8 cellular contexts compared by ENCODE assay signal in the genomic region with DNA sequence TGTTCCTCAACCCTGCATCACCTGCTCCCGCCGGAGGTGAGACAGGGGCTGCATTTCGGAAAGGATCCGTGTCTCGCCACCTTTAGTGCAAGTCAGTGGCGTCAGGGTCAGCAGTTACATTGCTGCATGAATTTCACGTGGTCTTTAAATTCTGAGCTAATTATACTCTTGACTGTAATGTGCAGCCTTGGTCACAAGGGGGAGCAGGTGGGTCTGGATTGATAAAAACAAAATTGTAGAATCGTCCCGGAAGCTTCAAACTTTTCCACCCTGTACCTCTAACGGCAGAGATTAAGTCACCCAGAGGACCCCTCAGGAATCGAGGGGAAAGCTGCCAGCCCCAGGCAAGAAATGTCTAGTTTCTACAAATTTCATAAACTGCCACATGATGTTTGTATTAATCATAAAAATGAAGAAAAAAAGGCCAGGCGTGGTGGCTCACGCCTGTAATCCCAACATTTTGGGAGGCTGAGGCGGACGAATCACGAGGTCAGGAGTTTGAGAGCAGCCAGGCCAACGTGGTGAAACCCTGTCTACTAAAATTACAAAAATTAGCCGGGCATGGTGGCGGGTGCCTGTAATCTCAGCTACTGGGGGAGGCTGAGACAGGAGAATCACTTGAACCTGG.
DNase-seq lines count a peak whose midpoint lies in the region; ATAC-seq and TF ChIP-seq lines count a peak whose summit lies in the region.

No MANE protein-coding gene starts in this region.

- DNase-seq in D341Med (ENCODE audit: low spot score) (peak; percentile 78), HuH-7.5 (ENCODE audit: low spot score) (peak; percentile 55), RPMI8226 (peak; percentile 75), fibroblast of the conjunctiva (ENCODE audit: low read depth) (peak; percentile 76), nucleus accumbens (lab: John Stamatoyannopoulos, UW) (peak in 45 of 56 donors; percentile 4 to 85 (median 31)), tibial artery (peak; percentile 85 to 92)
- peak; percentile 58 to 61 for DNase-seq in activated T-helper 1 cell treated with anti-CD3 and anti-CD28 coated beads, Interleukin-2, amount 50 U/mL, for 16 hours (ENCODE audit: low read depth in 1 of 2, low spot score in 1 of 2)

- peaks cover 0 to 6% (median 1%) of the 10 kb centered on the region in 4 donors for H3K4me1 ChIP-seq in tibial artery

- H3K4me3 ChIP-seq in tibial artery, result no peak overlapping the region

- H3K27ac ChIP-seq in tibial artery, result peak overlapping the region; percentile 51 to 52

- H3K27me3 ChIP-seq in tibial artery, result no peaks in the 10 kb centered on the region

- H3K9me3 ChIP-seq in tibial artery, result no peaks in the 10 kb centered on the region

- H3K36me3 ChIP-seq in tibial artery, result peaks cover 8 to 44% (median 31%) of the 10 kb centered on the region in 3 donors

- ATAC-seq in HG02970 (IDR thresholded peaks at IDR 0.05; ENCODE audit: low FRiP score, unreplicated experiment), result no peak

- peak; percentile 79 to 93 for TF ChIP-seq CTCF in tibial artery (IDR thresholded peaks at IDR 0.05)

- intact Hi-C loops in tibial artery (cut with DNase I; ENCODE audit: low total_unique reads), result loop anchor here (5.0 kb wide), 1 partner anchor 36 kb away; no protein-coding TSS in a partner anchor

Comparison
In these comparisons a context has a peak if more than half of its experiments do, and no peak if none do; other contexts are left out.
1. DNase-seq: peak in every context shown above with its lines; median percentile 88 in tibial artery; 78 in D341Med; 76 in fibroblast of the conjunctiva; 75 in RPMI8226; 60 in activated T-helper 1 cell treated with anti-CD3 and anti-CD28 coated beads, Interleukin-2, amount 50 U/mL, for 16 hours; 55 in HuH-7.5; 31 in nucleus accumbens.